In the genomic region with DNA sequence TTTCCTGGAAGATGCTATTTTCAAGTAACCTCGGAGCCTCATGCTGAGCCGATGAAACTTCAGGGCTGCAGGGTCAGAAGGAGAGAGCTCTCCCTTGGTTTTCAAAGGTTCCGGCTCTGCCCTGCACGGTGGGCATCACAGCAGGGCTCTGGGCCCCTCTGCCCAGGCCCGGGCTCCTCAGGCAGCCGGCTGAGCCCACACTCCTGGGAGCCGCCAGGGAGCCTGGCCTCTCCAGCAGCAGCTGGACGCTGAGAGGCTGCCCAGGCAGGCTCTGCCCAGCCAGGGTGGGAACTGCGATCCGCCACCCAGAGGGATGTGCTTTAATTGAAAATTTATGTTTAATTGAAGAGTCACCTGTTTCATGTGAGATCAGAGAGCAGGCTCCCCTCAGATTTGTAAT, we compare ENCODE assay signal across 24 cellular contexts.
"Had no signal": no experiment of that assay in that cellular context is flagged by ENCODE, and none has a peak within 500 bp of the region (broad histone marks: within the 10 kb centered on the region; RNA-seq: fewer than 3 reads in every experiment).

No MANE protein-coding gene starts in this region.

- H3K9me3 ChIP-seq: colonic mucosa had no signal

- ATAC-seq: activated naive CD4-positive, alpha-beta T cell treated with anti-CD3 and anti-CD28 coated beads, Interleukin-2, amount 50 U/mL, for 72 hours; activated T-cell treated with anti-CD3 and anti-CD28 coated beads, Interleukin-2, amount 50 U/mL, for 72 hours; heart left ventricle; WTC11 had no signal

- H3K27ac ChIP-seq: brain microvascular endothelial cell, colonic mucosa, epithelial cell of prostate, heart left ventricle, VCaP had no signal

- H3K4me1 ChIP-seq: colonic mucosa, heart left ventricle had no signal

- H3K27me3 ChIP-seq: brain microvascular endothelial cell, colonic mucosa had no signal

- H3K36me3 ChIP-seq: brain microvascular endothelial cell, colonic mucosa, heart left ventricle had no signal

- H3K4me3 ChIP-seq: colonic mucosa, heart left ventricle had no signal

- DNase-seq: activated CD4-positive, alpha-beta memory T cell treated with anti-CD3 and anti-CD28 coated beads, Interleukin-2, amount 10 ng/mL, durations not matched to agents 7 days and 5 days; activated CD4-positive, alpha-beta T cell treated with anti-CD3 and anti-CD28 coated beads for 1 hour; activated CD4-positive, alpha-beta T cell treated with anti-CD3 and anti-CD28 coated beads for 4 hours; activated CD4-positive, alpha-beta T cell treated with anti-CD3 and anti-CD28 coated beads, Interleukin-2, amount 10 ng/mL, durations not matched to agents 7 days and 5 days; activated CD4-positive, alpha-beta T cell treated with anti-CD3 and anti-CD28 coated beads, Interleukin-2, amount 50 U/mL, for 4 hours; activated CD8-positive, alpha-beta memory T cell treated with anti-CD3 and anti-CD28 coated beads, Interleukin-2, amount 50 U/mL, for 48 hours; activated gamma-delta T cell; activated naive CD4-positive, alpha-beta T cell; activated naive CD4-positive, alpha-beta T cell treated with anti-CD3 and anti-CD28 coated beads, Interleukin-2, amount 10 ng/mL, durations not matched to agents 7 days and 5 days; activated naive CD8-positive, alpha-beta T cell treated with anti-CD3 and anti-CD28 coated beads, Interleukin-2, amount 10 ng/mL, durations not matched to agents 7 days and 5 days; activated T-cell treated with anti-CD3 and anti-CD28 coated beads for 4 hours; activated T-cell treated with anti-CD3 and anti-CD28 coated beads, Interleukin-2, amount 50 U/mL, for 24 hours; activated T-cell treated with anti-CD3 and anti-CD28 coated beads, Interleukin-2, amount 50 U/mL, for 72 hours; brain microvascular endothelial cell; colonic mucosa; effector CD8-positive, alpha-beta T cell; foreskin fibroblast; glutamatergic neuron; heart left ventricle; T-helper 2 cell had no signal
